In the genomic region with DNA sequence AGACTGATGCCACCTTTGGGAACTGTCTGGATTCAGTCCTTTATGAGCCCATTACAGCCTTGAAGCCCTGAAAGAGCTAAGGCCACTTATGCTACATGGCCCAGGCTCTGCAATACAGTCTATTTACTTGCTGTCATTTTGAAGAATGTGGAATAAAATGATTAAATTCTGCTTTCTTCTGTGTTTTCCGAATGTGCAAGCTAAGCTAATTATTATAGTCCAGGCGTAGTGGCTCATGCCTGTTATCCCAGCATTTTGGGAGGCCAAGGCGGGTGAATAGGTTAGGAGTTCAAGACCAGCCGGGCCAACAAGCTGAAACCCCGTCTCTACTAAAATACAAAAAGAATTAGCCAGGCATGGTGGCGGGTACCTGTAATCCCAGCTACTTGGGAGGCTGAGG, we compare ENCODE assay signal across 2 cellular contexts.
TF ChIP-seq lines count a peak whose summit lies in the region.

No MANE protein-coding gene starts in this region.

TF ChIP-seq in A549, 52 proteins besides CTCF, POLR2A, EP300 and RAD21:
- TF ChIP-seq EHMT2 (IDR thresholded peaks at IDR 0.05; ENCODE audit: low read depth) (no peak), MAFK (IDR thresholded peaks at IDR 0.05; ENCODE audit: partially characterized antibody) (peak; percentile 52)

TF ChIP-seq in IMR-90, 13 proteins besides CTCF, POLR2A, EP300 and RAD21:
- TF ChIP-seq FOS (IDR thresholded peaks at IDR 0.05; ENCODE audit: low read depth, low read length) (no peak), MAFK (IDR thresholded peaks at IDR 0.05; ENCODE audit: low read depth, low read length) (peak; percentile 48), RCOR1 (IDR thresholded peaks at IDR 0.05; ENCODE audit: insufficient replicate concordance, low read length) (no peak), RFX5 (IDR thresholded peaks at IDR 0.05; ENCODE audit: low read depth, low read length) (no peak), CEBPB (IDR thresholded peaks at IDR 0.05; ENCODE audit: low read depth, low read length) (no peak), BHLHE40 (IDR thresholded peaks at IDR 0.05; ENCODE audit: low read depth, low read length) (no peak)
